Comparison of ENCODE assay signal across 9 cellular contexts in the genomic region with DNA sequence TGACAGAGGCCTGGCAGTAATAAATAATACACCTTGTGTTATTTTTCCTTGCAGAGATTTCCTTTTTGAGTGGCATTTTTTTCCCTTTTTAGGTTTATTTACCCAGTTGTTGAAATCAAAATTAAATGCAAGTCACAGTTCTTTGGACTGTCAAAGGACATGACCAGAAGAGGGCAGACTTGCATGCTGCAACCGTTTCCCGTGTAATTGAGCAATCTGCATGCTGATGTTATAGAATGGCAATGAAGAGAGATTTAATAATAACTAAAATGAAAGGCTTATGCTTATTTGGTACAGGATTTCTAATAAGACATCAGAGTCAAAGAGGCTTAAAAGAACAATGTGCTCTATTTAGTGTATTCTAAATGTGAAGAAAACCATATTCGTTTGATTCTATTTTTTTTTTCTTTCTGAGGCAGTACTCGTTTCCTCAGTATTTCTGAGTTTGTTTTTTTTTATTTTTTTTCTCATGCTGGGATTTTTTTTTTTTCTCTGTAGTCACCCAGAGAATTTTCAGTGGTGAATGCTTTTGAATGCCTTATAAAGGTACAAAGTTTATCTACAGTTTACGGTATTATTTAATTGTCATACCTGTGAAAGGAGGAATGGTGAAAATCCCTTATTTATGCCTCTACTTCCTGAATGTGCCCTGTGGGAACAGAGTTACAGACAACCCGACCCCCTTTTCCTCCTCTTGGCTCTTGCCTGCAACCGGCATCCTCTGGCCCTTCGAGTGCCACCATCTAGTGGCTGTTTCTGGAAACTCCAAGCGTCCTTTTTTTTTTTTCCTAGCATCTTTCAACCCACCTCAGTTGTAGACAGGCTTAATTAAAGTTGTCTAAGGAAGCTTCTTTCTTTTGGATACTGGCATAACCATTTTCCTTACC.
DNase-seq lines count a peak whose midpoint lies in the region; ATAC-seq and TF ChIP-seq lines count a peak whose summit lies in the region.
"Had no signal": no experiment of that assay in that cellular context is flagged by ENCODE, and none has a peak within 500 bp of the region (broad histone marks: within the 10 kb centered on the region; RNA-seq: fewer than 3 reads in every experiment).

No MANE protein-coding gene starts in this region.

- DNase-seq in AG08396 (ENCODE audit: low spot score) (peak; percentile 57), NCI-H2171 treated with DMSO at 0.1 percent for 48 hours (lab: John Stamatoyannopoulos, UW) (peak; percentile 70), left cardiac atrium (peak; percentile 19), sigmoid colon (no peak), omental fat pad (ENCODE audit: low spot score) (no peak)
- DNase-seq in activated CD8-positive, alpha-beta T cell treated with anti-CD3 and anti-CD28 coated beads for 36 hours = peak; percentile 37

- H3K4me1 ChIP-seq in sigmoid colon = no peaks in the 10 kb centered on the region

- TF ChIP-seq EP300 in sigmoid colon (IDR thresholded peaks at IDR 0.05) = no peak

- H3K36me3 ChIP-seq in sigmoid colon = no peaks in the 10 kb centered on the region

- ATAC-seq in HG02852 (IDR thresholded peaks at IDR 0.05; ENCODE audit: unreplicated experiment) = peak; percentile 59
- ATAC-seq in activated CD8-positive, alpha-beta T cell treated with anti-CD3 and anti-CD28 coated beads for 36 hours = no peak
- peak; percentile 44 to 59 for ATAC-seq in left cardiac atrium
- no peak for ATAC-seq in omental fat pad (ENCODE audit: low FRiP score)

- CTCF ChIA-PET in activated CD8-positive, alpha-beta T cell treated with anti-CD3 and anti-CD28 coated beads for 36 hours (lab: Charles Lee) = no interaction called here

- H3K27ac Mint-ChIP-seq in activated CD8-positive, alpha-beta T cell treated with anti-CD3 and anti-CD28 coated beads for 36 hours = no peak overlapping the region
- H3K27ac Mint-ChIP-seq: IgD-negative memory B cell had no signal

- TF ChIP-seq CTCF in GM12873 (IDR thresholded peaks at IDR 0.05; ENCODE audit: insufficient read depth, low read depth, low read length, missing control alignments) (peak; percentile 70), sigmoid colon (IDR thresholded peaks at IDR 0.05) (peak in 3 of 4 experiments; percentile 11 to 36 (median 30)), omental fat pad (IDR thresholded peaks at IDR 0.05) (no peak)
- peak; percentile 45 for TF ChIP-seq CTCF in activated CD8-positive, alpha-beta T cell treated with anti-CD3 and anti-CD28 coated beads for 36 hours (IDR thresholded peaks at IDR 0.05)

- no peaks in the 10 kb centered on the region for H3K27me3 ChIP-seq in sigmoid colon

- no peak overlapping the region for H3K4me3 ChIP-seq in sigmoid colon

- no peak overlapping the region for H3K4me3 Mint-ChIP-seq in activated CD8-positive, alpha-beta T cell treated with anti-CD3 and anti-CD28 coated beads for 36 hours
- H3K4me3 Mint-ChIP-seq: IgD-negative memory B cell had no signal

- 2 to 3% methylated on average over 9 of the region's 9 CpGs for WGBS in sigmoid colon, 2 donors

- intact Hi-C loops in activated CD8-positive, alpha-beta T cell treated with anti-CD3 and anti-CD28 coated beads for 36 hours (cut with micrococcal nuclease) = no loop called here
- intact Hi-C loops in left cardiac atrium (cut with DNase I) (no loop called here), sigmoid colon (cut with DNase I) (no loop called here)

- POLR2A ChIA-PET in activated CD8-positive, alpha-beta T cell treated with anti-CD3 and anti-CD28 coated beads for 36 hours (lab: Charles Lee) = no interaction called here

- H3K9me3 Mint-ChIP-seq in activated CD8-positive, alpha-beta T cell treated with anti-CD3 and anti-CD28 coated beads for 36 hours = peaks cover 1% of the 10 kb centered on the region
- H3K9me3 Mint-ChIP-seq: IgD-negative memory B cell had no signal

- TF ChIP-seq POLR2A in sigmoid colon (IDR thresholded peaks at IDR 0.05) = no peak

- H3K36me3 Mint-ChIP-seq in activated CD8-positive, alpha-beta T cell treated with anti-CD3 and anti-CD28 coated beads for 36 hours (ENCODE audit: low read depth) = no peaks in the 10 kb centered on the region
- H3K36me3 Mint-ChIP-seq: IgD-negative memory B cell had no signal

- peaks cover 2% of the 10 kb centered on the region for H3K4me1 Mint-ChIP-seq in activated CD8-positive, alpha-beta T cell treated with anti-CD3 and anti-CD28 coated beads for 36 hours (ENCODE audit: low read depth)

- H3K27me3 Mint-ChIP-seq in activated CD8-positive, alpha-beta T cell treated with anti-CD3 and anti-CD28 coated beads for 36 hours = peaks cover 2% of the 10 kb centered on the region
- H3K27me3 Mint-ChIP-seq: IgD-negative memory B cell had no signal

- H3K27ac ChIP-seq in sigmoid colon = no peak overlapping the region

- H3K9me3 ChIP-seq in sigmoid colon = no peaks in the 10 kb centered on the region

Comparison
In these comparisons a context has a peak if more than half of its experiments do, and no peak if none do; other contexts are left out.
1. DNase-seq: peak in AG08396 (single experiment), NCI-H2171 treated with DMSO at 0.1 percent for 48 hours (single experiment), activated CD8-positive, alpha-beta T cell treated with anti-CD3 and anti-CD28 coated beads for 36 hours (single experiment) and left cardiac atrium (single experiment); none in sigmoid colon (single experiment) and omental fat pad (single experiment).
2. CTCF ChIP-seq: peak in GM12873 (single experiment), activated CD8-positive, alpha-beta T cell treated with anti-CD3 and anti-CD28 coated beads for 36 hours (single experiment) and sigmoid colon (3 of 4); none in omental fat pad (0 of 3).
3. ATAC-seq: peak in HG02852 (single experiment) and left cardiac atrium (2 of 2); none in activated CD8-positive, alpha-beta T cell treated with anti-CD3 and anti-CD28 coated beads for 36 hours (single experiment) and omental fat pad (single experiment).